ENCODE assay signal across 12 cellular contexts in genomic region chr5:39270172-39270848, GRCh38. TPM values are rescaled to one million over a fixed set of nuclear protein-coding genes. Genes with fewer than 3 reads are reported as not detected.
A peak's percentile ranks its signal among the peaks of the same experiment; 100 is the strongest.
DNase-seq lines count a peak whose midpoint lies in the region; ATAC-seq, FAIRE-seq and TF ChIP-seq lines count a peak whose summit lies in the region.
"Had no signal": no experiment of that assay in that cellular context is flagged by ENCODE, and none has a peak within 500 bp of the region (broad histone marks: within the 10 kb centered on the region; RNA-seq: fewer than 3 reads in every experiment).

No MANE protein-coding gene starts in this region.

- H3K4me3 ChIP-seq in GM12865 (ENCODE audit: low read depth, low read length) = peak overlapping the region; percentile 36; the same call in 1 of the 2 replicates
- H3K4me3 ChIP-seq in stomach = no peak overlapping the region
- H3K4me3 ChIP-seq: SJSA1 had no signal

- peak; percentile 42 for FAIRE-seq in HTR-8/SVneo (lab: Jason Lieb, UNC)

- peaks cover 0 to 11% (median 6%) of the 10 kb centered on the region in 4 donors for H3K4me1 ChIP-seq in stomach
- H3K4me1 ChIP-seq: SJSA1 had no signal

- no peaks in the 10 kb centered on the region for H3K36me3 ChIP-seq in stomach
- H3K36me3 ChIP-seq: SJSA1 had no signal

- TF ChIP-seq POLR2A in stomach (IDR thresholded peaks at IDR 0.05) = no peak

- DNase-seq in GM12865 (ENCODE audit: low read depth) = peak; percentile 66
- DNase-seq in HTR-8/SVneo (ENCODE audit: insufficient read length, low spot score) = no peak
- no peak for DNase-seq in left cardiac atrium
- DNase-seq in stomach = no peak
- DNase-seq in COR-L47 (lab: John Stamatoyannopoulos, UW) = no peak
- no peak for DNase-seq in NCI-H345 (lab: John Stamatoyannopoulos, UW)
- DNase-seq: activated effector memory CD4-positive, alpha-beta T cell treated with Interleukin-2 at 50 U/mL for 16 hours had no signal

- WGBS in stomach, 5 donors = 68 to 80% (median 76%) methylated on average over 3 of the region's 3 CpGs

- TF ChIP-seq EP300 in stomach (IDR thresholded peaks at IDR 0.05) = no peak

- intact Hi-C loops in left cardiac atrium (cut with DNase I) (no loop called here), stomach (cut with DNase I; ENCODE audit: low total_unique reads) (no loop called here)

- H3K27me3 ChIP-seq in stomach = no peaks in the 10 kb centered on the region
- H3K27me3 ChIP-seq: SJSA1 had no signal

- peak overlapping the region in 2 of 5 donors; percentile 43 to 60 for H3K27ac ChIP-seq in stomach
- H3K27ac ChIP-seq: SJSA1 had no signal

- TF ChIP-seq CTCF in GM12865 (IDR thresholded peaks at IDR 0.05; ENCODE audit: insufficient read depth, low read depth, low read length, missing control alignments) (no peak), stomach (IDR thresholded peaks at IDR 0.05) (no peak)

- no peaks in the 10 kb centered on the region for H3K9me3 ChIP-seq in stomach
- H3K9me3 ChIP-seq: SJSA1 had no signal

- ATAC-seq in GM21447 (IDR thresholded peaks at IDR 0.05; ENCODE audit: unreplicated experiment) = peak; percentile 80
- ATAC-seq in left cardiac atrium = peak; percentile 44 to 66
- no peak for ATAC-seq in HG03354 (IDR thresholded peaks at IDR 0.05; ENCODE audit: poor library complexity, severe bottlenecking, unreplicated experiment)

RNA-seq across cellular contexts. Expression of gene FYB1, which starts 50.9 kb away (rescaled TPM):
- total RNA-seq in left cardiac atrium (10 to 100 TPM in 1 of 2 donors, 1 to 10 TPM in 1; 5.0 to 13.4 TPM), stomach (10 to 100 TPM in 2 of 5 donors, 1 to 10 TPM in 3; 3.5 to 22.9 (median 9.2) TPM)
- 1 to 10 TPM; 2.0 to 4.7 (median 2.4) TPM for polyA plus RNA-seq in stomach
- total RNA-seq: Daoy, fibroblast of lung had no signal
- polyA plus RNA-seq: fibroblast of lung had no signal
